In the genomic region with DNA sequence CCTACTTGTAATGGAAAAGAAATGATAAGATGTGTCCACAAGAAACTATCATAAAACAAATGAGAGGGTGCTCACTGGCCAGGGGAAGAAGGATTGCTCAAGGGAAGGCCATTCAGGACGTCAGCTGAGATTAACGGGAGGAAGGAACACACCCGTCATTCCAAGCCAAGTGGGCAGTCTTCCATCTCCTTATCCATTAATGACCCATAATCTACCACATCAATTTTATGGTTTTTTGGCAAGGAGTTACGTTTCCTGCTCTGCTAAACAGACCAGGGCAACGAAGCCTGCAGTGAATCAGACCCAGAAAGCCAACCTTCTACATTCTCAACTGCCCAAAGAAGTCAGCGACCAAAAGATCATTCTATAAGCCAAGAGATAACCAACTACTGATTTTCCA, we compare ENCODE assay signal across 8 cellular contexts. TPM values are rescaled to one million over a fixed set of nuclear protein-coding genes. Genes with fewer than 3 reads are reported as not detected.
DNase-seq lines count a peak whose midpoint lies in the region; ATAC-seq, FAIRE-seq and TF ChIP-seq lines count a peak whose summit lies in the region.

No MANE protein-coding gene starts in this region.

- intact Hi-C loops in pancreas (cut with DNase I) = no loop called here

- H3K4me1 ChIP-seq in fibroblast of lung (ENCODE audit: control insufficient read depth, extremely low read depth, insufficient read depth, low read length) = peaks cover 6% of the 10 kb centered on the region
- H3K4me1 ChIP-seq in pancreas = peaks cover 11 to 29% (median 22%) of the 10 kb centered on the region in 3 donors

- CTCF ChIA-PET in T-cell (lab: Charles Lee) = no interaction called here

- H3K9me3 ChIP-seq in fibroblast of lung (ENCODE audit: control insufficient read depth, insufficient read depth, low read depth, low read length) (no peaks in the 10 kb centered on the region), pancreas (no peaks in the 10 kb centered on the region)

- H3K4me3 ChIP-seq in fibroblast of lung (replicated peaks in 1 of 4; ENCODE audit: control extremely low read depth in 1 of 4, insufficient read depth in 1 of 4, low read depth in 3 of 4, low read length in 4 of 4) (no peak overlapping the region), pancreas (no peak overlapping the region)

- H3K4me2 ChIP-seq in fibroblast of lung (ENCODE audit: extremely low read depth, insufficient read depth, low read length) = peak overlapping the region; percentile 47

- H3K4me3 Mint-ChIP-seq in T-cell = no peak overlapping the region

- no peaks in the 10 kb centered on the region for H3K9me3 Mint-ChIP-seq in T-cell

- H3K27me3 Mint-ChIP-seq in T-cell = no peaks in the 10 kb centered on the region

- DNase-seq in DMS79 treated with DMSO at 0.1 percent for 48 hours (lab: John Stamatoyannopoulos, UW) (peak; percentile 94), NCI-H82 (lab: John Stamatoyannopoulos, UW) (peak; percentile 52), fibroblast of lung (ENCODE audit: low read depth in 2 of 2) (peak; percentile 95 to 97), pancreas (peak in 4 of 6 donors; percentile 44 to 78 (median 61)), T-cell (no peak), GF-D8 (lab: John Stamatoyannopoulos, UW) (no peak)

- no peaks in the 10 kb centered on the region for H3K4me1 Mint-ChIP-seq in T-cell

- no peaks in the 10 kb centered on the region for H4K20me1 ChIP-seq in fibroblast of lung (ENCODE audit: control insufficient read depth, extremely low read depth, insufficient read depth, low read length)

- ATAC-seq in pancreas (peak; percentile 85 to 93 (median 90)), GM21526 (IDR thresholded peaks at IDR 0.05; ENCODE audit: low FRiP score, unreplicated experiment) (no peak), HG03280 (IDR thresholded peaks at IDR 0.05; ENCODE audit: unreplicated experiment) (no peak), T-cell (replicated peaks in 1 of 4) (no peak)

- no peak overlapping the region for H3K9ac ChIP-seq in fibroblast of lung (ENCODE audit: insufficient read depth, low read length)

- peaks cover 11% of the 10 kb centered on the region for H3K36me3 ChIP-seq in fibroblast of lung (ENCODE audit: control insufficient read depth, insufficient read depth, low read length)
- no peaks in the 10 kb centered on the region for H3K36me3 ChIP-seq in pancreas

- no peaks in the 10 kb centered on the region for H3K79me2 ChIP-seq in fibroblast of lung (ENCODE audit: control insufficient read depth, insufficient read depth, low read length)

- no peak overlapping the region for H2AFZ ChIP-seq in fibroblast of lung (ENCODE audit: low read length)

- no peaks in the 10 kb centered on the region for H3K36me3 Mint-ChIP-seq in T-cell

- 4% methylated on average over 6 of the region's 6 CpGs for WGBS in pancreas, 2 donors

- H3K27me3 ChIP-seq in fibroblast of lung (ENCODE audit: control insufficient read depth, insufficient read depth, low read length) = no peaks in the 10 kb centered on the region
- H3K27me3 ChIP-seq in pancreas = no peaks in the 10 kb centered on the region

- POLR2A ChIA-PET in T-cell (lab: Charles Lee) = no interaction called here

- no peak overlapping the region for H3K27ac Mint-ChIP-seq in T-cell

- no peak overlapping the region for H3K27ac ChIP-seq in fibroblast of lung (ENCODE audit: insufficient read depth, low read length)
- peak overlapping the region; percentile 11 to 38 (median 24) for H3K27ac ChIP-seq in pancreas

- FAIRE-seq in pancreas (lab: Jason Lieb, UNC) = peak; percentile 5

- no peak for TF ChIP-seq CTCF in fibroblast of lung (conservative IDR thresholded peaks at IDR 0.05 in 1 of 2, IDR thresholded peaks at IDR 0.05 in 1 of 2; ENCODE audit: low read depth in 1 of 2, low read length in 2 of 2)
- TF ChIP-seq CTCF in pancreas (IDR thresholded peaks at IDR 0.05) = no peak

RNA-seq across cellular contexts. Expression of gene PRKAB1, which starts 25.1 kb away (rescaled TPM):
- total RNA-seq in fibroblast of lung = 14.6 and 17.0 TPM in 2 replicates
- polyA plus RNA-seq in fibroblast of lung = 23.8 and 28.7 TPM in 2 replicates
- polyA plus RNA-seq in fibroblast of lung (2012) = 14.1 and 14.2 TPM in 2 replicates
- polyA minus RNA-seq in fibroblast of lung (ENCODE audit: low replicate concordance) = 16.5 and 18.0 TPM in 2 replicates
- 10 to 100 TPM; 12.4 to 23.7 (median 18.6) TPM for total RNA-seq in pancreas
- polyA plus RNA-seq in pancreas = 10 to 100 TPM; 20.6 to 38.2 TPM
- total RNA-seq in T-cell = 10 to 100 TPM; 21.1 to 48.7 (median 43.5) TPM

Comparison
In these comparisons a context has a peak if more than half of its experiments do, and no peak if none do; other contexts are left out.
1. DNase-seq: peak in DMS79 treated with DMSO at 0.1 percent for 48 hours (single experiment), NCI-H82 (single experiment), fibroblast of lung (2 of 2) and pancreas (4 of 6); none in T-cell (0 of 34) and GF-D8 (single experiment).
2. ATAC-seq: peak in pancreas (4 of 4); none in GM21526 (single experiment), HG03280 (single experiment) and T-cell (0 of 4).